Comparison of ENCODE assay signal across 1 cellular context in the genomic region with DNA sequence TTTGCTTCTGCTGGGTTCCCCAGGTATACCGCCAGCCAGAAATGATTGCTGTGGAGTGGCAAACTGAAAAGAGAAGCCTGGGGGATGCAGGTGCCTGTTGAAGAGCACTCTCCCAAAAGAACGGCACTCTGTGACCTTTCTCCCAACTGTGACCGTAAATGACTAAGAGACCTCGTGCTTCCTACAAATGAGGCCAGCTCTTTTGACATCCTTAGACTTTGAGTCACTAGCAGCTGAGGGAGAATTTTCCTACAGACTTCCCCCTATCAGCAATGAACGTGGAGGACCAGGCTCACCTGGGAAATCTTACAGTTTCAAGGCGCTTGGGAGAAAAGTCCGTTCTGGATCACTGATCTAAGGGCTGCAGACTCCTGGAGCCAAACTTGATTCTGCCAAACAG.
TF ChIP-seq lines count a peak whose summit lies in the region.

No MANE protein-coding gene starts in this region.

TF ChIP-seq in SK-N-SH, 30 proteins besides CTCF, POLR2A, EP300 and RAD21 (continued from another document):
- TF ChIP-seq, protein P1, sequence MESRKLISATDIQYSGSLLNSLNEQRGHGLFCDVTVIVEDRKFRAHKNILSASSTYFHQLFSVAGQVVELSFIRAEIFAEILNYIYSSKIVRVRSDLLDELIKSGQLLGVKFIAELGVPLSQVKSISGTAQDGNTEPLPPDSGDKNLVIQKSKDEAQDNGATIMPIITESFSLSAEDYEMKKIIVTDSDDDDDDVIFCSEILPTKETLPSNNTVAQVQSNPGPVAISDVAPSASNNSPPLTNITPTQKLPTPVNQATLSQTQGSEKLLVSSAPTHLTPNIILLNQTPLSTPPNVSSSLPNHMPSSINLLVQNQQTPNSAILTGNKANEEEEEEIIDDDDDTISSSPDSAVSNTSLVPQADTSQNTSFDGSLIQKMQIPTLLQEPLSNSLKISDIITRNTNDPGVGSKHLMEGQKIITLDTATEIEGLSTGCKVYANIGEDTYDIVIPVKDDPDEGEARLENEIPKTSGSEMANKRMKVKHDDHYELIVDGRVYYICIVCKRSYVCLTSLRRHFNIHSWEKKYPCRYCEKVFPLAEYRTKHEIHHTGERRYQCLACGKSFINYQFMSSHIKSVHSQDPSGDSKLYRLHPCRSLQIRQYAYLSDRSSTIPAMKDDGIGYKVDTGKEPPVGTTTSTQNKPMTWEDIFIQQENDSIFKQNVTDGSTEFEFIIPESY (IDR thresholded peaks at IDR 0.05; ENCODE audit: borderline replicate concordance, low read depth), result no peak
- no peak for TF ChIP-seq MEF2A (IDR thresholded peaks at IDR 0.05; ENCODE audit: borderline replicate concordance, low read depth)
